1 cellular context compared by ENCODE assay signal in genomic region chr3:124927454-124928079, GRCh38.
A peak's percentile ranks its signal among the peaks of the same experiment; 100 is the strongest.
TF ChIP-seq lines count a peak whose summit lies in the region.

No MANE protein-coding gene starts in this region.

TF ChIP-seq in GM12878, 131 proteins besides CTCF, POLR2A, EP300 and RAD21 (continued from another document):
- TF ChIP-seq ZNF687 (IDR thresholded peaks at IDR 0.05) = no peak
- TF ChIP-seq, protein P1, sequence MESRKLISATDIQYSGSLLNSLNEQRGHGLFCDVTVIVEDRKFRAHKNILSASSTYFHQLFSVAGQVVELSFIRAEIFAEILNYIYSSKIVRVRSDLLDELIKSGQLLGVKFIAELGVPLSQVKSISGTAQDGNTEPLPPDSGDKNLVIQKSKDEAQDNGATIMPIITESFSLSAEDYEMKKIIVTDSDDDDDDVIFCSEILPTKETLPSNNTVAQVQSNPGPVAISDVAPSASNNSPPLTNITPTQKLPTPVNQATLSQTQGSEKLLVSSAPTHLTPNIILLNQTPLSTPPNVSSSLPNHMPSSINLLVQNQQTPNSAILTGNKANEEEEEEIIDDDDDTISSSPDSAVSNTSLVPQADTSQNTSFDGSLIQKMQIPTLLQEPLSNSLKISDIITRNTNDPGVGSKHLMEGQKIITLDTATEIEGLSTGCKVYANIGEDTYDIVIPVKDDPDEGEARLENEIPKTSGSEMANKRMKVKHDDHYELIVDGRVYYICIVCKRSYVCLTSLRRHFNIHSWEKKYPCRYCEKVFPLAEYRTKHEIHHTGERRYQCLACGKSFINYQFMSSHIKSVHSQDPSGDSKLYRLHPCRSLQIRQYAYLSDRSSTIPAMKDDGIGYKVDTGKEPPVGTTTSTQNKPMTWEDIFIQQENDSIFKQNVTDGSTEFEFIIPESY (IDR thresholded peaks at IDR 0.05) = no peak
- TF ChIP-seq SMAD1 (IDR thresholded peaks at IDR 0.05; ENCODE audit: low read depth, partially characterized antibody) = no peak
- TF ChIP-seq PKNOX1 (IDR thresholded peaks at IDR 0.05) = peak; percentile 59; the same call in 1 of the 2 replicates
- peak; percentile 92 for TF ChIP-seq MTA2 (IDR thresholded peaks at IDR 0.05; ENCODE audit: low read depth)
- no peak for TF ChIP-seq GABPA (IDR thresholded peaks at IDR 0.05; ENCODE audit: low read depth)
- no peak for TF ChIP-seq TAF1 (IDR thresholded peaks at IDR 0.05; ENCODE audit: borderline replicate concordance, low read depth, low read length)
- peak; percentile 18; the same call in 1 of the 2 replicates for TF ChIP-seq SMARCA5 (IDR thresholded peaks at IDR 0.05)
- TF ChIP-seq, protein P2, sequence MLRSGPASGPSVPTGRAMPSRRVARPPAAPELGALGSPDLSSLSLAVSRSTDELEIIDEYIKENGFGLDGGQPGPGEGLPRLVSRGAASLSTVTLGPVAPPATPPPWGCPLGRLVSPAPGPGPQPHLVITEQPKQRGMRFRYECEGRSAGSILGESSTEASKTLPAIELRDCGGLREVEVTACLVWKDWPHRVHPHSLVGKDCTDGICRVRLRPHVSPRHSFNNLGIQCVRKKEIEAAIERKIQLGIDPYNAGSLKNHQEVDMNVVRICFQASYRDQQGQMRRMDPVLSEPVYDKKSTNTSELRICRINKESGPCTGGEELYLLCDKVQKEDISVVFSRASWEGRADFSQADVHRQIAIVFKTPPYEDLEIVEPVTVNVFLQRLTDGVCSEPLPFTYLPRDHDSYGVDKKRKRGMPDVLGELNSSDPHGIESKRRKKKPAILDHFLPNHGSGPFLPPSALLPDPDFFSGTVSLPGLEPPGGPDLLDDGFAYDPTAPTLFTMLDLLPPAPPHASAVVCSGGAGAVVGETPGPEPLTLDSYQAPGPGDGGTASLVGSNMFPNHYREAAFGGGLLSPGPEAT (IDR thresholded peaks at IDR 0.05; ENCODE audit: low read depth) = peak; percentile 82
- no peak for TF ChIP-seq MYB (IDR thresholded peaks at IDR 0.05; ENCODE audit: borderline replicate concordance, low read depth, low read length)
- no peak for TF ChIP-seq SIX5 (IDR thresholded peaks at IDR 0.05; ENCODE audit: low read depth, low read length, severe bottlenecking)
- TF ChIP-seq KDM1A (IDR thresholded peaks at IDR 0.05; ENCODE audit: borderline replicate concordance) = no peak
- peak; percentile 94 to 96 for TF ChIP-seq IKZF2 (IDR thresholded peaks at IDR 0.05)
- TF ChIP-seq ZNF217 (IDR thresholded peaks at IDR 0.05) = peak; percentile 47; the same call in 1 of the 2 replicates
- peak; percentile 87 for TF ChIP-seq IKZF1 (conservative IDR thresholded peaks at IDR 0.05)
- peak; percentile 76 for TF ChIP-seq ATF7 (IDR thresholded peaks at IDR 0.05; ENCODE audit: low read depth)
- peak; percentile 77 for TF ChIP-seq MLLT1 (IDR thresholded peaks at IDR 0.05)
- TF ChIP-seq PAX5 (IDR thresholded peaks at IDR 0.05; ENCODE audit: borderline replicate concordance, low read depth, low read length) = peak; percentile 64; the same call in 1 of the 2 replicates
- no peak for TF ChIP-seq E4F1 (IDR thresholded peaks at IDR 0.05; ENCODE audit: borderline replicate concordance, partially characterized antibody)
- no peak for TF ChIP-seq SRF (IDR thresholded peaks at IDR 0.05; ENCODE audit: low read depth in 2 of 2, low read length in 2 of 2)
- 0 out of 2 replicates have a peak, but pooled peaks have one; percentile 35 for TF ChIP-seq ZNF24 (IDR thresholded peaks at IDR 0.05)
- peak; percentile 91 for TF ChIP-seq NBN (IDR thresholded peaks at IDR 0.05)
- no peak for TF ChIP-seq ASH2L (IDR thresholded peaks at IDR 0.05; ENCODE audit: borderline replicate concordance, low read depth)
- 0 out of 2 replicates have a peak, but pooled peaks have one; percentile 51 for TF ChIP-seq IRF4 (IDR thresholded peaks at IDR 0.05; ENCODE audit: low read depth, low read length)
- TF ChIP-seq CREM (IDR thresholded peaks at IDR 0.05; ENCODE audit: low read depth) = no peak
- TF ChIP-seq YBX1 (IDR thresholded peaks at IDR 0.05) = no peak
- peak; percentile 89 for TF ChIP-seq RUNX3 (IDR thresholded peaks at IDR 0.05; ENCODE audit: low read length)
- TF ChIP-seq DPF2 (IDR thresholded peaks at IDR 0.05) = peak; percentile 60
- TF ChIP-seq CBFB (IDR thresholded peaks at IDR 0.05; ENCODE audit: low read depth) = no peak; the same call in 1 of the 2 replicates
- peak; percentile 54 to 59; a peak in 2 of 4 replicates for TF ChIP-seq BHLHE40 (IDR thresholded peaks at IDR 0.05; ENCODE audit: borderline replicate concordance in 1 of 2, low read depth in 2 of 2, low read length in 1 of 2)
- TF ChIP-seq RB1 (IDR thresholded peaks at IDR 0.05; ENCODE audit: borderline replicate concordance) = no peak
- peak; percentile 65; the same call in 1 of the 2 replicates for TF ChIP-seq TCF12 (IDR thresholded peaks at IDR 0.05; ENCODE audit: low read depth, low read length)
- no peak for TF ChIP-seq CBX3 (IDR thresholded peaks at IDR 0.05; ENCODE audit: borderline replicate concordance, low read depth)
TF ChIP-seq in GM12878: peak in this region for 20.
